Comparison of ENCODE assay signal across 20 cellular contexts in the genomic region with DNA sequence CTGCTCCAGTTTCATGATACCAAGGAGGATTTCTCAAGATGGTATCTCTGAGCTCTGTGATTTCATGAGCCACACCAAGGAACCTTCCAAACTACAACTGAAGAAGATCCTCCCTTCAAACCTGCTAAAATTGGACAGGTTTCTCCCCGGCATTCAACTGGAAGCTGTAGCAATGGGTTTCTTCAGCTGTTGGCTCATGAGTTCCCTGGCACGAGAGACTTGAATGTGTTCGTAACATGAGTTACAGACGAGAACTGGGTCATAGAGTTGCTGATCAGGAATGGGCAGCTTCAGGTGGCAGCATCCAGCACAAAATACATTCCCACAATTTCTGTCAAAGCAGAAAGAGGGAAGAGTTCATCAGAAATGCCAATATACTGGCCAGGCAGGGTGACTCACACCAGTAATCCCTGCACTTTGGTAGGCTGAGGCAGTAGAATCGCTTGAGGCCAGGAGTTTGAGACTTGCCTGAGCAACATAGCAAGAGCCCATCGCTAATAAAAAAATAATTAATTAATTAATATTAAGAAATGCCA. TPM values are rescaled to one million over a fixed set of nuclear protein-coding genes. Genes with fewer than 3 reads are reported as not detected.
DNase-seq lines count a peak whose midpoint lies in the region; ATAC-seq and TF ChIP-seq lines count a peak whose summit lies in the region.
"Had no signal": no experiment of that assay in that cellular context is flagged by ENCODE, and none has a peak within 500 bp of the region (broad histone marks: within the 10 kb centered on the region; RNA-seq: fewer than 3 reads in every experiment).

No MANE protein-coding gene starts in this region.

- no peak overlapping the region for H2BK12ac ChIP-seq in trophoblast cell (ENCODE audit: low read length)

- CTCF ChIA-PET in PC-3 (lab: Charles Lee), result no interaction called here

- H2AFZ ChIP-seq in PC-3 (ENCODE audit: low read length) (no peak overlapping the region), trophoblast cell (ENCODE audit: insufficient read depth, low read length, poor library complexity) (no peak overlapping the region)
- H2AFZ ChIP-seq: GM23338 had no signal

- no peak overlapping the region for H3K14ac ChIP-seq in trophoblast cell (ENCODE audit: low read length)

- no peaks in the 10 kb centered on the region for H3K27me3 ChIP-seq in PC-3 (ENCODE audit: low read length)
- no peaks in the 10 kb centered on the region for H3K27me3 ChIP-seq in trophoblast cell (ENCODE audit: insufficient read depth, low read length)
- H3K27me3 ChIP-seq: BLaER1 had no signal

- H3K4me2 ChIP-seq in PC-3 (ENCODE audit: low read length) (no peak overlapping the region), trophoblast cell (ENCODE audit: low read length) (no peak overlapping the region)
- H3K4me2 ChIP-seq: BLaER1, GM23338 had no signal

- no peak overlapping the region for H3K18ac ChIP-seq in trophoblast cell (ENCODE audit: low read length)

- H3K4me3 ChIP-seq in PC-3 (ENCODE audit: low read length) (no peak overlapping the region), trophoblast cell (ENCODE audit: low read depth, low read length) (no peak overlapping the region)
- H3K4me3 ChIP-seq: BLaER1, GM23338 had no signal

- H3K9me3 Mint-ChIP-seq in stimulated activated effector memory CD8-positive, alpha-beta T cell treated with anti-CD3 and anti-CD28 coated beads, Interleukin-12 subunit alpha, Interleukin-12 subunit beta, amount 100 ng/mL, for 72 hours, result no peaks in the 10 kb centered on the region
- no peaks in the 10 kb centered on the region for H3K9me3 Mint-ChIP-seq in HFFc6
- H3K9me3 Mint-ChIP-seq: CD4-positive, CD25-positive, alpha-beta regulatory T cell; CD8-positive, alpha-beta T cell; GM23338; H9 had no signal

- H4K8ac ChIP-seq in trophoblast cell (ENCODE audit: low read depth, low read length), result no peak overlapping the region

- H3K4me3 Mint-ChIP-seq in stimulated activated effector memory CD8-positive, alpha-beta T cell treated with anti-CD3 and anti-CD28 coated beads, Interleukin-12 subunit alpha, Interleukin-12 subunit beta, amount 100 ng/mL, for 72 hours, result no peak overlapping the region
- no peak overlapping the region for H3K4me3 Mint-ChIP-seq in HFFc6
- H3K4me3 Mint-ChIP-seq: B cell; CD8-positive, alpha-beta T cell; GM23338; H9 had no signal

- POLR2A ChIA-PET in PC-3 (lab: Charles Lee; ENCODE audit: unreplicated experiment), result no interaction called here

- H3K4me1 Mint-ChIP-seq in stimulated activated effector memory CD8-positive, alpha-beta T cell treated with anti-CD3 and anti-CD28 coated beads, Interleukin-12 subunit alpha, Interleukin-12 subunit beta, amount 100 ng/mL, for 72 hours, result peaks cover 12% of the 10 kb centered on the region
- H3K4me1 Mint-ChIP-seq in HFFc6 (ENCODE audit: low read depth), result no peaks in the 10 kb centered on the region
- H3K4me1 Mint-ChIP-seq: GM23338, H9 had no signal

- WGBS in trophoblast cell (ENCODE audit: extremely low coverage, insufficient coverage, insufficient read length), result no CpG with 5 or more reads among the region's 6 CpGs

- H3K36me3 Mint-ChIP-seq in stimulated activated effector memory CD8-positive, alpha-beta T cell treated with anti-CD3 and anti-CD28 coated beads, Interleukin-12 subunit alpha, Interleukin-12 subunit beta, amount 100 ng/mL, for 72 hours, result peaks cover 87% of the 10 kb centered on the region
- H3K36me3 Mint-ChIP-seq in HFFc6 (ENCODE audit: low read depth), result peaks cover 60% of the 10 kb centered on the region

- H3K9ac ChIP-seq in PC-3 (ENCODE audit: low read length), result no peak overlapping the region
- no peak overlapping the region for H3K9ac ChIP-seq in trophoblast cell (ENCODE audit: low read length)
- H3K9ac ChIP-seq: BLaER1 had no signal

- no peak overlapping the region for H3K27ac Mint-ChIP-seq in stimulated activated effector memory CD8-positive, alpha-beta T cell treated with anti-CD3 and anti-CD28 coated beads, Interleukin-12 subunit alpha, Interleukin-12 subunit beta, amount 100 ng/mL, for 72 hours
- no peak overlapping the region for H3K27ac Mint-ChIP-seq in HFFc6
- H3K27ac Mint-ChIP-seq: B cell; CD8-positive, alpha-beta T cell; GM23338 had no signal

- peaks cover 3% of the 10 kb centered on the region for H3K79me1 ChIP-seq in trophoblast cell (ENCODE audit: low read length)

- ATAC-seq in PC-3 (no peak), GM18870 (IDR thresholded peaks at IDR 0.05; ENCODE audit: unreplicated experiment) (no peak)
- no peak for ATAC-seq in stimulated activated effector memory CD8-positive, alpha-beta T cell treated with anti-CD3 and anti-CD28 coated beads, Interleukin-12 subunit alpha, Interleukin-12 subunit beta, amount 100 ng/mL, for 72 hours
- ATAC-seq: CD8-positive, alpha-beta T cell; GM23338; HCT116 had no signal

- peak; percentile 37 for DNase-seq in PC-3
- DNase-seq in epithelial cell of prostate (ENCODE audit: low read depth, low spot score), result no peak
- peak; percentile 88 for DNase-seq in trophoblast cell
- DNase-seq in stimulated activated effector memory CD8-positive, alpha-beta T cell treated with anti-CD3 and anti-CD28 coated beads, Interleukin-12 subunit alpha, Interleukin-12 subunit beta, amount 100 ng/mL, for 72 hours (ENCODE audit: low spot score in 2 of 2), result no peak
- no peak for DNase-seq in HFFc6
- DNase-seq: CD4-positive, CD25-positive, alpha-beta regulatory T cell; CD8-positive, alpha-beta T cell; DMS153; DND-41; H9 had no signal

- H2AK5ac ChIP-seq in trophoblast cell (ENCODE audit: low read length), result no peak overlapping the region

- no peak overlapping the region for H2BK120ac ChIP-seq in trophoblast cell (ENCODE audit: insufficient read depth, low read length, poor library complexity)

- H4K20me1 ChIP-seq in PC-3 (ENCODE audit: low read length), result no peaks in the 10 kb centered on the region

- H3K79me2 ChIP-seq in PC-3 (ENCODE audit: low read length) (no peaks in the 10 kb centered on the region), trophoblast cell (ENCODE audit: control insufficient read depth, insufficient read depth, low read length, poor library complexity) (peaks cover 1% of the 10 kb centered on the region)

- H3K4me1 ChIP-seq in PC-3 (ENCODE audit: insufficient read depth, low read length) (peaks cover 8% of the 10 kb centered on the region), trophoblast cell (ENCODE audit: control insufficient read depth in 1 of 2, insufficient read depth in 2 of 2, low read length in 2 of 2) (peaks cover 0 to 13% of the 10 kb centered on the region in 2 experiments)

- no peak overlapping the region for H3K23ac ChIP-seq in trophoblast cell (ENCODE audit: low read length)

- no peak overlapping the region; the same call in 1 of the 2 replicates for H3K27ac ChIP-seq in PC-3 (ENCODE audit: low read length)
- H3K27ac ChIP-seq in epithelial cell of prostate, result peak overlapping the region; percentile 39
- no peak overlapping the region for H3K27ac ChIP-seq in trophoblast cell (ENCODE audit: low read depth, low read length)
- H3K27ac ChIP-seq: 22Rv1, BLaER1, C4-2B had no signal

- no peak overlapping the region for H2BK5ac ChIP-seq in trophoblast cell (ENCODE audit: low read depth, low read length, poor library complexity)

- no peak overlapping the region for H3K4ac ChIP-seq in trophoblast cell (ENCODE audit: low read depth, low read length)

- no peak overlapping the region for H4K91ac ChIP-seq in trophoblast cell (ENCODE audit: low read depth, low read length)

- intact Hi-C loops in PC-3 (cut with micrococcal nuclease), result no loop called here

- H3K36me3 ChIP-seq in PC-3 (ENCODE audit: low read depth, low read length) (peaks cover 44% of the 10 kb centered on the region), trophoblast cell (ENCODE audit: control insufficient read depth in 1 of 2, insufficient read depth in 2 of 2, low read length in 2 of 2) (peaks cover 43 to 63% of the 10 kb centered on the region in 2 experiments)

- no peaks in the 10 kb centered on the region for H3K9me2 ChIP-seq in PC-3 (replicated peaks; ENCODE audit: low read length)

- H4K12ac ChIP-seq in trophoblast cell (ENCODE audit: low read depth, low read length), result no peak overlapping the region

- no peaks in the 10 kb centered on the region for H3K9me3 ChIP-seq in PC-3 (ENCODE audit: low read length)
- no peaks in the 10 kb centered on the region for H3K9me3 ChIP-seq in trophoblast cell (ENCODE audit: insufficient read depth, low read depth, low read length)
- H3K9me3 ChIP-seq: Caco-2 had no signal

- peaks cover 2% of the 10 kb centered on the region; the same call in 1 of the 2 replicates for H3K27me3 Mint-ChIP-seq in HFFc6 (ENCODE audit: insufficient read depth)
- H3K27me3 Mint-ChIP-seq: B cell; CD4-positive, CD25-positive, alpha-beta regulatory T cell had no signal

- BruUV-seq in PC-3 (replicated peaks; lab: Mats Ljungman, UMichigan), result no TSS peak

- no peaks in the 10 kb centered on the region for H3F3A ChIP-seq in PC-3 (ENCODE audit: low read length, unreplicated experiment)

- TF ChIP-seq CTCF in PC-3 (conservative IDR thresholded peaks at IDR 0.05; ENCODE audit: low read depth, low read length) (no peak), HFFc6 (IDR thresholded peaks at IDR 0.05) (no peak)

RNA-seq across cellular contexts. Expression of a gene that starts 3.4 kb away (rescaled TPM):
- total RNA-seq in PC-3 (2014; rRNA removed), result not detected in 2 replicates
- polyA plus RNA-seq in trophoblast cell (2013), result 0.01 TPM in 1 of 2 replicates, not detected in the other
- not detected for total RNA-seq in HFFc6 (2021; fragmentation: NEBNext Ultra II Directional; extraction: Animal tissue kit (Norgen Biotek cat#: 25700))
- total RNA-seq: H4, H9 had no signal
- polyA plus RNA-seq: AG04450, GM23338 had no signal

RNA-seq across cellular contexts. Expression of a gene that starts 22.9 kb away (rescaled TPM):
- total RNA-seq in PC-3 (2014; rRNA removed), result 48.7 and 57.2 TPM in 2 replicates
- 36.4 and 37.2 TPM in 2 replicates for polyA plus RNA-seq in trophoblast cell (2013)
- 10 to 100 TPM; 25.3 to 32.2 (median 28.2) TPM for total RNA-seq in HFFc6 (2021; fragmentation: NEBNext Ultra II Directional; extraction: Animal tissue kit (Norgen Biotek cat#: 25700))

Comparison
In these comparisons a context has a peak if more than half of its experiments do, and no peak if none do; other contexts are left out.
1. DNase-seq: peak in PC-3 (single experiment) and trophoblast cell (2 of 2); none in epithelial cell of prostate (single experiment), stimulated activated effector memory CD8-positive, alpha-beta T cell treated with anti-CD3 and anti-CD28 coated beads, Interleukin-12 subunit alpha, Interleukin-12 subunit beta, amount 100 ng/mL, for 72 hours (0 of 2) and HFFc6 (single experiment).